1 cellular context compared by ENCODE assay signal in the genomic region with DNA sequence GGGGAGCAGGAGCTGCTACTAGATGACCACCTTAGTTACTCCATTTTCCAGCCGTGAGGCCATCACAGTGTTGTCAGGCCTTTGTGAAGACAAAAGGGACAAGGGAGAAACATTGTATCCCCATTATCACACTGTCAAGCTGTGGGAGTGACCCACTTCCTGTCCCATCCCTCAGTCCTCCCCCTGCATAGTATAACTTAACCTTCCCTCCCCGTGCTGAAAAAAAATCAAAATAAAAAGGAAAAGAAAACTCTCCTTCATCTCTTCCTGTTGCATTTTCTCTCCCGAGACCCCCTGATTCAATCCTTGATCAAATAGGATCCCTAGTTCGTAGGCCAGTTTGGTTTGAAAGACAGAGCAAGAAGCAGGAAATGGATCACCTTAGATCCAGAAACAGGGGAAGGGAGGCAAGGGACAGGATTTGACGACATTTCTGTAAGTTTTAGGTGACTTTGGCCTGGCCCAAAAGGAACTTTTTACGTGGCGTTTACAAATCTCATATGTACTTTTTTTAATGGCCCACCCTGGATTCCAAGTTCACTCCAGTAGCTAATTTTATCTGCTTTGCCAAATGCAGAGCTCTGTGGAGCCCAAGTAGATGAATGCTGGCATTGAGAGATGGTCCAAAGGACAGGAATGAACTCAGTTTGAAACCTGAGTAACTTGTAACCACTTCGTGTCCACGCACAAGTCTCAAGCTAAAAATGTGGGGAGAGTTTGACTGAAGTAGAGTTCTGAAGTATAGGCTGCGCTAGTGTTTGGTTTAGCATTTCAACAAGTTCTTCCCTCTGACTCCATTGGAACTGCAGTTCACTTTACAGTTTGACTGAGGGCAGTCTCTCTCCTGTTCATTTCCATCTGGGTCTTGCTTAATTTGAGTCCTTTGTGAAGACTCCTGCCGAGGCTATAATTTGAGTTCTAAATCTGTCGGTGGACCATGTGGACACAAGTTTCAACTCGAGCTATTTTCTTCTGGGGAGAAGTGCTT.
TF ChIP-seq lines count a peak whose summit lies in the region.

No MANE protein-coding gene starts in this region.

TF ChIP-seq in GM12878, 131 proteins besides CTCF, POLR2A, EP300 and RAD21:
- TF ChIP-seq SREBF1 (IDR thresholded peaks at IDR 0.05; ENCODE audit: low read length) (no peak), IKZF1 (conservative IDR thresholded peaks at IDR 0.05) (peak; percentile 22; the same call in 1 of the 2 replicates), CHD2 (IDR thresholded peaks at IDR 0.05; ENCODE audit: borderline replicate concordance, low read depth, low read length) (no peak)
- TF ChIP-seq, protein P1, sequence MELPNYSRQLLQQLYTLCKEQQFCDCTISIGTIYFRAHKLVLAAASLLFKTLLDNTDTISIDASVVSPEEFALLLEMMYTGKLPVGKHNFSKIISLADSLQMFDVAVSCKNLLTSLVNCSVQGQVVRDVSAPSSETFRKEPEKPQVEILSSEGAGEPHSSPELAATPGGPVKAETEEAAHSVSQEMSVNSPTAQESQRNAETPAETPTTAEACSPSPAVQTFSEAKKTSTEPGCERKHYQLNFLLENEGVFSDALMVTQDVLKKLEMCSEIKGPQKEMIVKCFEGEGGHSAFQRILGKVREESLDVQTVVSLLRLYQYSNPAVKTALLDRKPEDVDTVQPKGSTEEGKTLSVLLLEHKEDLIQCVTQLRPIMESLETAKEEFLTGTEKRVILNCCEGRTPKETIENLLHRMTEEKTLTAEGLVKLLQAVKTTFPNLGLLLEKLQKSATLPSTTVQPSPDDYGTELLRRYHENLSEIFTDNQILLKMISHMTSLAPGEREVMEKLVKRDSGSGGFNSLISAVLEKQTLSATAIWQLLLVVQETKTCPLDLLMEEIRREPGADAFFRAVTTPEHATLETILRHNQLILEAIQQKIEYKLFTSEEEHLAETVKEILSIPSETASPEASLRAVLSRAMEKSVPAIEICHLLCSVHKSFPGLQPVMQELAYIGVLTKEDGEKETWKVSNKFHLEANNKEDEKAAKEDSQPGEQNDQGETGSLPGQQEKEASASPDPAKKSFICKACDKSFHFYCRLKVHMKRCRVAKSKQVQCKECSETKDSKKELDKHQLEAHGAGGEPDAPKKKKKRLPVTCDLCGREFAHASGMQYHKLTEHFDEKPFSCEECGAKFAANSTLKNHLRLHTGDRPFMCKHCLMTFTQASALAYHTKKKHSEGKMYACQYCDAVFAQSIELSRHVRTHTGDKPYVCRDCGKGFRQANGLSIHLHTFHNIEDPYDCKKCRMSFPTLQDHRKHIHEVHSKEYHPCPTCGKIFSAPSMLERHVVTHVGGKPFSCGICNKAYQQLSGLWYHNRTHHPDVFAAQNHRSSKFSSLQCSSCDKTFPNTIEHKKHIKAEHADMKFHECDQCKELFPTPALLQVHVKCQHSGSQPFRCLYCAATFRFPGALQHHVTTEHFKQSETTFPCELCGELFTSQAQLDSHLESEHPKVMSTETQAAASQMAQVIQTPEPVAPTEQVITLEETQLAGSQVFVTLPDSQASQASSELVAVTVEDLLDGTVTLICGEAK (IDR thresholded peaks at IDR 0.05; ENCODE audit: borderline replicate concordance), result peak; percentile 58; the same call in 1 of the 2 replicates
- TF ChIP-seq, protein P2, sequence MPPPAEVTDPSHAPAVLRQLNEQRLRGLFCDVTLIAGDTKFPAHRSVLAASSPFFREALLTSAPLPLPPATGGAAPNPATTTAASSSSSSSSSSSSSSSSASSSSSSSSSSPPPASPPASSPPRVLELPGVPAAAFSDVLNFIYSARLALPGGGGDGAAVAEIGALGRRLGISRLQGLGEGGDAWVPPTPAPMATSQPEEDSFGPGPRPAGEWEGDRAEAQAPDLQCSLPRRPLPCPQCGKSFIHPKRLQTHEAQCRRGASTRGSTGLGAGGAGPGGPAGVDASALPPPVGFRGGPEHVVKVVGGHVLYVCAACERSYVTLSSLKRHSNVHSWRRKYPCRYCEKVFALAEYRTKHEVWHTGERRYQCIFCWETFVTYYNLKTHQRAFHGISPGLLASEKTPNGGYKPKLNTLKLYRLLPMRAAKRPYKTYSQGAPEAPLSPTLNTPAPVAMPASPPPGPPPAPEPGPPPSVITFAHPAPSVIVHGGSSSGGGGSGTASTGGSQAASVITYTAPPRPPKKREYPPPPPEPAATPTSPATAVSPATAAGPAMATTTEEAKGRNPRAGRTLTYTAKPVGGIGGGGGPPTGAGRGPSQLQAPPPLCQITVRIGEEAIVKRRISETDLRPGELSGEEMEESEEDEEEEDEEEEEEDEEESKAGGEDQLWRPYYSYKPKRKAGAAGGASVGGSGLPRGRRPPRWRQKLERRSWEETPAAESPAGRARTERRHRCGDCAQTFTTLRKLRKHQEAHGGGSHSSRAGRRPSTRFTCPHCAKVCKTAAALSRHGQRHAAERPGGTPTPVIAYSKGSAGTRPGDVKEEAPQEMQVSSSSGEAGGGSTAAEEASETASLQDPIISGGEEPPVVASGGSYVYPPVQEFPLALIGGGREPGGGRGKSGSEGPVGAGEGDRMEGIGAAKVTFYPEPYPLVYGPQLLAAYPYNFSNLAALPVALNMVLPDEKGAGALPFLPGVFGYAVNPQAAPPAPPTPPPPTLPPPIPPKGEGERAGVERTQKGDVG (CRISPR knock-in tag; IDR thresholded peaks at IDR 0.05), result no peak
- TF ChIP-seq, protein P3, sequence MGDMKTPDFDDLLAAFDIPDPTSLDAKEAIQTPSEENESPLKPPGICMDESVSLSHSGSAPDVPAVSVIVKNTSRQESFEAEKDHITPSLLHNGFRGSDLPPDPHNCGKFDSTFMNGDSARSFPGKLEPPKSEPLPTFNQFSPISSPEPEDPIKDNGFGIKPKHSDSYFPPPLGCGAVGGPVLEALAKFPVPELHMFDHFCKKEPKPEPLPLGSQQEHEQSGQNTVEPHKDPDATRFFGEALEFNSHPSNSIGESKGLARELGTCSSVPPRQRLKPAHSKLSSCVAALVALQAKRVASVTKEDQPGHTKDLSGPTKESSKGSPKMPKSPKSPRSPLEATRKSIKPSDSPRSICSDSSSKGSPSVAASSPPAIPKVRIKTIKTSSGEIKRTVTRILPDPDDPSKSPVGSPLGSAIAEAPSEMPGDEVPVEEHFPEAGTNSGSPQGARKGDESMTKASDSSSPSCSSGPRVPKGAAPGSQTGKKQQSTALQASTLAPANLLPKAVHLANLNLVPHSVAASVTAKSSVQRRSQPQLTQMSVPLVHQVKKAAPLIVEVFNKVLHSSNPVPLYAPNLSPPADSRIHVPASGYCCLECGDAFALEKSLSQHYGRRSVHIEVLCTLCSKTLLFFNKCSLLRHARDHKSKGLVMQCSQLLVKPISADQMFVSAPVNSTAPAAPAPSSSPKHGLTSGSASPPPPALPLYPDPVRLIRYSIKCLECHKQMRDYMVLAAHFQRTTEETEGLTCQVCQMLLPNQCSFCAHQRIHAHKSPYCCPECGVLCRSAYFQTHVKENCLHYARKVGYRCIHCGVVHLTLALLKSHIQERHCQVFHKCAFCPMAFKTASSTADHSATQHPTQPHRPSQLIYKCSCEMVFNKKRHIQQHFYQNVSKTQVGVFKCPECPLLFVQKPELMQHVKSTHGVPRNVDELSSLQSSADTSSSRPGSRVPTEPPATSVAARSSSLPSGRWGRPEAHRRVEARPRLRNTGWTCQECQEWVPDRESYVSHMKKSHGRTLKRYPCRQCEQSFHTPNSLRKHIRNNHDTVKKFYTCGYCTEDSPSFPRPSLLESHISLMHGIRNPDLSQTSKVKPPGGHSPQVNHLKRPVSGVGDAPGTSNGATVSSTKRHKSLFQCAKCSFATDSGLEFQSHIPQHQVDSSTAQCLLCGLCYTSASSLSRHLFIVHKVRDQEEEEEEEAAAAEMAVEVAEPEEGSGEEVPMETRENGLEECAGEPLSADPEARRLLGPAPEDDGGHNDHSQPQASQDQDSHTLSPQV (IDR thresholded peaks at IDR 0.05), result no peak
TF ChIP-seq in GM12878: peak in this region for 2.
